In genomic region chr16:67842509-67843342, GRCh38 we compare ENCODE assay signal across 8 cellular contexts. TPM values are rescaled to one million over a fixed set of nuclear protein-coding genes. Genes with fewer than 3 reads are reported as not detected.
DNase-seq lines count a peak whose midpoint lies in the region; ATAC-seq and TF ChIP-seq lines count a peak whose summit lies in the region.

No MANE protein-coding gene starts in this region.

- intact Hi-C loops in natural killer cell (cut with micrococcal nuclease): loop anchor here (1.0 to 5.0 kb wide), 3 partner anchors 9 to 95 kb away; partner anchors contain the start of genes PSMB10, RANBP10 and TSNAXIP1
- intact Hi-C loops in stomach (cut with DNase I; ENCODE audit: low total_unique reads): no loop called here

- ATAC-seq in HG02884 (IDR thresholded peaks at IDR 0.05; ENCODE audit: unreplicated experiment): peak; percentile 11
- peak; percentile 14 to 40 (median 23) for ATAC-seq in natural killer cell

- no peak for TF ChIP-seq EP300 in stomach (IDR thresholded peaks at IDR 0.05)

- H3K27ac Mint-ChIP-seq in natural killer cell: peak overlapping the region; percentile 89 to 93

- no peaks in the 10 kb centered on the region for H3K9me3 ChIP-seq in stomach

- no peaks in the 10 kb centered on the region for H3K27me3 ChIP-seq in stomach

- WGBS in stomach, 5 donors: 0 to 2% (median 0%) methylated on average over 25 to 67 of the region's 67 CpGs

- DNase-seq in NCI-H82 (lab: John Stamatoyannopoulos, UW) (peak; percentile 71), NCI-H82 treated with DMSO at 0.1 percent for 48 hours (lab: John Stamatoyannopoulos, UW; ENCODE audit: unreplicated experiment) (no peak), NOMO-1 treated with dmso at 0.1 percent for 144 hours (lab: John Stamatoyannopoulos, UW; ENCODE audit: unreplicated experiment) (peak; percentile 65), activated T-helper 1 cell treated with Interleukin-2 at 50 U/mL for 16 hours (ENCODE audit: low read depth) (peak; percentile 48), fibroblast of gingiva (ENCODE audit: low read depth) (peak; percentile 55), natural killer cell (peak; percentile 44), stomach (peak; percentile 49)

- peaks cover 35 to 38% of the 10 kb centered on the region in 2 donors for H3K4me1 Mint-ChIP-seq in natural killer cell

- no peak for TF ChIP-seq POLR2A in stomach (IDR thresholded peaks at IDR 0.05)

- H3K36me3 ChIP-seq in stomach: no peaks in the 10 kb centered on the region

- H3K4me3 Mint-ChIP-seq in natural killer cell: peak overlapping the region; percentile 94

- H3K27ac ChIP-seq in stomach: peak overlapping the region; percentile 98 to 100 (median 99)

- H3K4me1 ChIP-seq in stomach: peaks cover 35 to 54% (median 49%) of the 10 kb centered on the region in 4 donors

- TF ChIP-seq CTCF in natural killer cell (IDR thresholded peaks at IDR 0.05): no peak
- TF ChIP-seq CTCF in stomach (IDR thresholded peaks at IDR 0.05): peak in 1 of 7 experiments; percentile 9

- H3K4me3 ChIP-seq in stomach: peak overlapping the region; percentile 65 to 81 (median 78)

- H3K36me3 Mint-ChIP-seq in natural killer cell: no peaks in the 10 kb centered on the region

- no peaks in the 10 kb centered on the region for H3K9me3 Mint-ChIP-seq in natural killer cell

- H3K27me3 Mint-ChIP-seq in natural killer cell (ENCODE audit: low read depth in 2 of 2): no peaks in the 10 kb centered on the region

RNA-seq across cellular contexts. Expression of gene THAP11, which starts 0.6 kb away (rescaled TPM):
- total RNA-seq in natural killer cell (10 to 100 TPM; 25.5 to 35.8 (median 30.3) TPM), stomach (100 to 1,000 TPM in 1 of 5 donors, 10 to 100 TPM in 4; 12.5 to 109 (median 53.9) TPM)
- 10 to 100 TPM; 15.8 to 25.7 (median 18.7) TPM for polyA plus RNA-seq in stomach

RNA-seq across cellular contexts. Expression of gene NUTF2, which starts 4.0 kb away (rescaled TPM):
- 10 to 100 TPM; 43.2 to 47.1 (median 43.3) TPM for total RNA-seq in natural killer cell
- 10 to 100 TPM in 4 of 5 donors, 1 to 10 TPM in 1; 9.3 to 64.7 (median 25.7) TPM for total RNA-seq in stomach
- polyA plus RNA-seq in stomach: 100 to 1,000 TPM in 2 of 3 donors, 10 to 100 TPM in 1; 92.0 to 125 (median 112) TPM

RNA-seq across cellular contexts. Expression of gene CENPT, which starts 4.8 kb away (rescaled TPM):
- total RNA-seq in natural killer cell (10 to 100 TPM; 68.6 to 81.3 (median 78.9) TPM), stomach (10 to 100 TPM; 27.4 to 80.7 (median 71.0) TPM)
- polyA plus RNA-seq in stomach: 10 to 100 TPM; 36.8 to 64.8 (median 48.3) TPM

RNA-seq across cellular contexts. Expression of gene EDC4, which starts 30.1 kb away (rescaled TPM):
- total RNA-seq in natural killer cell (100 to 1,000 TPM in 2 of 3 donors, 10 to 100 TPM in 1; 91.9 to 111 (median 105) TPM), stomach (100 to 1,000 TPM in 2 of 5 donors, 10 to 100 TPM in 3; 41.5 to 141 (median 58.5) TPM)
- polyA plus RNA-seq in stomach: 10 to 100 TPM; 22.0 to 27.6 (median 22.2) TPM

RNA-seq across cellular contexts. Expression of gene TSNAXIP1, which starts 36.0 kb away (rescaled TPM):
- total RNA-seq in natural killer cell (under 1 TPM in 2 of 3 donors, not detected in 1; 0.15 to 0.68 TPM), stomach (10 to 100 TPM in 1 of 5 donors, 1 to 10 TPM in 2, under 1 TPM in 1, not detected in 1; 0.45 to 25.7 (median 1.7) TPM)
- polyA plus RNA-seq in stomach: 1 to 10 TPM in 1 of 3 donors, under 1 TPM in 2; 0.46 to 1.2 (median 1.00) TPM
